Comparison of ENCODE assay signal across 10 cellular contexts in the genomic region with DNA sequence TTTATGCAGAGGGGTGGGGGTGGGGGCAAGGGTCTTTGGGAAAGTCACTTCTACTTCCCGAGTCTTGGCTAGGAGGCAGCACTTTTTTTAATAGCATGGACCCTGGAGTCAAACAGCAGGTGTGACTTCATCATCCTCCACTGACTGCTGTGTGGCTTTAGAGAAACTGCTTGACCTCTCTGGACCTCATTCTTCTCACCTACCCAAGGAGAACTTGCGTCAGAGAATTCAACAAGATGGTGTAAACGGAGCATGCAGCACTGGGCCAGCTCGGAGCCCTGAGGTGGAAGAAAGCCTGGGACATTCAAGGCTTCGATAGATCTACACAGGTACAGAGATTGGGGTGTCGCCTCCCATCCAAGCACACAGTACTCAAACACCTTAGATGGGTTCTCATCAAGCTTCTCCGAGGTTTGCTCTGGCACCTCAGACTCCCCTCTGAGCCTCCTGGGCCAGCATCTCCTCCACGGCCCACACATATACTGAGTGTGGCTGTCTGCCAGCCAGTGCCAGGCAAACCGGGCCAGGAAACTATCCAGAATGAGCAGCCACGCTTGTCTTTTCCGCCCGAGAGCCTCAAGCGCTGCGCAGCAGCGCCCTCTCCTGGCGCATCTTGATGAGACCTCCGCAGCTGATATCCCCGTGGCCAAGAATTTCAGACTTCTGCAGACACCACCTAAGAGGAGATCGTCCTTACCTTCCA. TPM values are rescaled to one million over a fixed set of nuclear protein-coding genes. Genes with fewer than 3 reads are reported as not detected.
DNase-seq lines count a peak whose midpoint lies in the region; ATAC-seq and TF ChIP-seq lines count a peak whose summit lies in the region.
"Had no signal": no experiment of that assay in that cellular context is flagged by ENCODE, and none has a peak within 500 bp of the region (broad histone marks: within the 10 kb centered on the region; RNA-seq: fewer than 3 reads in every experiment).

No MANE protein-coding gene starts in this region.

- peaks cover 0 to 10% (median 4%) of the 10 kb centered on the region in 12 donors for H3K4me1 ChIP-seq in heart left ventricle

- no peaks in the 10 kb centered on the region for H3K9me3 ChIP-seq in heart left ventricle

- H3K36me3 Mint-ChIP-seq in activated naive CD8-positive, alpha-beta T cell treated with anti-CD3 and anti-CD28 coated beads for 36 hours, result no peaks in the 10 kb centered on the region

- no peaks in the 10 kb centered on the region for H3K4me1 Mint-ChIP-seq in activated naive CD8-positive, alpha-beta T cell treated with anti-CD3 and anti-CD28 coated beads for 36 hours

- no peaks in the 10 kb centered on the region for H3K36me3 ChIP-seq in heart left ventricle

- no peak overlapping the region for H3K27ac Mint-ChIP-seq in activated naive CD8-positive, alpha-beta T cell treated with anti-CD3 and anti-CD28 coated beads for 36 hours

- H3K27me3 Mint-ChIP-seq in activated naive CD8-positive, alpha-beta T cell treated with anti-CD3 and anti-CD28 coated beads for 36 hours, result peaks cover 50% of the 10 kb centered on the region

- TF ChIP-seq POLR2A in heart left ventricle (IDR thresholded peaks at IDR 0.05), result no peak

- intact Hi-C loops in heart left ventricle (cut with DNase I), result loop anchor here in 9 of 10 donors (1.0 to 10.0 kb wide), 10 partner anchors 88 to 365 kb away; no protein-coding TSS in a partner anchor

- H3K27ac ChIP-seq in heart left ventricle, result no peak overlapping the region
- H3K27ac ChIP-seq: skin epidermis had no signal

- peak; percentile 38 to 61 (median 53) for ATAC-seq in heart left ventricle
- no peak for ATAC-seq in HG02642 (IDR thresholded peaks at IDR 0.05; ENCODE audit: poor library complexity, unreplicated experiment)
- ATAC-seq in GM21526 (IDR thresholded peaks at IDR 0.05; ENCODE audit: low FRiP score, unreplicated experiment), result no peak

- H3K4me3 Mint-ChIP-seq in activated naive CD8-positive, alpha-beta T cell treated with anti-CD3 and anti-CD28 coated beads for 36 hours, result no peak overlapping the region

- WGBS in heart left ventricle, 4 donors, result 26 to 30% (median 30%) methylated on average over 19 of the region's 19 CpGs

- DNase-seq in DMS114 treated with DMSO at 0.1 percent for 48 hours (lab: John Stamatoyannopoulos, UW; ENCODE audit: unreplicated experiment) (peak; percentile 16), HCEC 1CT (peak; percentile 52), NCI-H510A treated with DMSO at 0.1 percent for 48 hours (lab: John Stamatoyannopoulos, UW) (peak; percentile 75), heart left ventricle (peak in 4 of 5 donors; percentile 25 to 73 (median 48)), retina (peak; percentile 89)
- peak; percentile 42 for DNase-seq in activated naive CD8-positive, alpha-beta T cell treated with anti-CD3 and anti-CD28 coated beads for 36 hours

- TF ChIP-seq CTCF in heart left ventricle (IDR thresholded peaks at IDR 0.05), result peak; percentile 64 to 80 (median 72)

- no peaks in the 10 kb centered on the region for H3K9me3 Mint-ChIP-seq in activated naive CD8-positive, alpha-beta T cell treated with anti-CD3 and anti-CD28 coated beads for 36 hours

- no peak overlapping the region for H3K4me3 ChIP-seq in heart left ventricle
- H3K4me3 ChIP-seq: skin epidermis had no signal

- H3K27me3 ChIP-seq in heart left ventricle, result peaks cover 0 to 40% (median 17%) of the 10 kb centered on the region in 9 donors

RNA-seq across cellular contexts. Expression of a gene that starts 4.6 kb away (rescaled TPM):
- not detected for total RNA-seq in activated naive CD8-positive, alpha-beta T cell treated with anti-CD3 and anti-CD28 coated beads for 36 hours
- total RNA-seq in heart left ventricle, result 1 to 10 TPM in 2 of 9 donors, under 1 TPM in 1, not detected in 6; 0.72 to 3.5 (median 1.7) TPM
- 1 to 10 TPM in 1 of 2 donors, under 1 TPM in 1; 0.38 to 8.7 TPM for polyA plus RNA-seq in heart left ventricle
- total RNA-seq: T-helper 1 cell treated with Interleukin-12 subunit alpha and Interleukin-12 subunit beta and Interleukin-4 antibody, amounts not matched to agents 30 ng/mL and 1 ng/mL, for 36 hours had no signal

Comparison
In these comparisons a context has a peak if more than half of its experiments do, and no peak if none do; other contexts are left out.
1. DNase-seq: peak in every context shown above with its lines; median percentile 89 in retina; 75 in NCI-H510A treated with DMSO at 0.1 percent for 48 hours; 52 in HCEC 1CT; 48 in heart left ventricle; 42 in activated naive CD8-positive, alpha-beta T cell treated with anti-CD3 and anti-CD28 coated beads for 36 hours; 16 in DMS114 treated with DMSO at 0.1 percent for 48 hours.
2. ATAC-seq: peak in heart left ventricle (4 of 4); none in HG02642 (single experiment) and GM21526 (single experiment).